Comparison of ENCODE assay signal across 9 cellular contexts in the genomic region with DNA sequence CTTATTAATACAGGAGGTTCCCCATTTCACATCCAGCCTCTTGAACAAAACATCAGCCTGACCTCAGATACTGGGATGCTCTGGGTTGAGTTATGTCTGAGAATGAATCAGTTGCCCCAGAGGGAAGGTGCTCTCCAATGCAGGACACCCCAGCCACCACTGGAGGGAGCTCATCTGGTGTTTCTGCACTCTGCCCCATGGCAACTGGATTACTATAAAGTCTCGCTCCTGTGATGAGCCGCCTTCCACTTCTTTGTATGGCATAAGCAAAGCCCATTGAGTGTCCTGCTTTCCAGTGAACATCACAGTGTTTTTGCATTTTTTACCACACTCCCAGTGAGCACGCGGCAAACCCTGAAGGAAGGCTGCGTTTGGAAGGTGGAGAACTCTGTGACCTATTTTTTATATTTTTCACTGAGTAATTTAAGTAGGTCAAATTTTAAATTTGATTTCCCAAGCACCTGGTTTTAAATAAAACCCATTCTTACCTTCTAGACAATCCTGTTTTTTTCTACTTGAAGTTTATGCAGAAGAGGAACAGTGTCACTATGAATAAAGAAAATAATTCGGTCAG.
A peak's percentile ranks its signal among the peaks of the same experiment; 100 is the strongest.
DNase-seq lines count a peak whose midpoint lies in the region; ATAC-seq and TF ChIP-seq lines count a peak whose summit lies in the region.
"Had no signal": no experiment of that assay in that cellular context is flagged by ENCODE, and none has a peak within 500 bp of the region (broad histone marks: within the 10 kb centered on the region; RNA-seq: fewer than 3 reads in every experiment).

No MANE protein-coding gene starts in this region.

- H3K4me1 ChIP-seq in fibroblast of lung (ENCODE audit: control insufficient read depth, extremely low read depth, insufficient read depth, low read length): no peaks in the 10 kb centered on the region
- H3K4me1 ChIP-seq in psoas muscle: no peaks in the 10 kb centered on the region

- DNase-seq in CD4-positive, alpha-beta T cell: peak in 3 of 10 experiments; percentile 3 to 17 (median 12)
- DNase-seq in NCI-H1930 (lab: John Stamatoyannopoulos, UW) (peak; percentile 10 to 24), WTC11 (ENCODE audit: low spot score) (peak; percentile 86), fibroblast of lung (ENCODE audit: low read depth in 2 of 2) (peak; percentile 19 to 40), psoas muscle (no peak), NCI-H187 treated with DMSO at 0.1 percent for 48 hours (lab: John Stamatoyannopoulos, UW) (no peak)

- H3K27me3 ChIP-seq in CD4-positive, alpha-beta T cell (ENCODE audit: control insufficient read depth, insufficient read depth, low read length): no peaks in the 10 kb centered on the region
- H3K27me3 ChIP-seq in fibroblast of lung (ENCODE audit: control insufficient read depth, insufficient read depth, low read length): no peaks in the 10 kb centered on the region
- peaks cover 0 to 4% (median 1%) of the 10 kb centered on the region in 3 donors for H3K27me3 ChIP-seq in psoas muscle (ENCODE audit: insufficient read depth in 3 of 3, low read length in 2 of 3)
- H3K27me3 ChIP-seq: neutrophil had no signal

- H3K27ac Mint-ChIP-seq in CD4-positive, alpha-beta T cell: no peak overlapping the region
- no peak overlapping the region for H3K27ac Mint-ChIP-seq in WTC11

- no peak overlapping the region for H3K4me2 ChIP-seq in fibroblast of lung (ENCODE audit: extremely low read depth, insufficient read depth, low read length)

- CTCF ChIA-PET in CD4-positive, alpha-beta T cell (lab: Charles Lee): interaction anchor here (0.6 kb wide), 1 partner anchor 105 kb away, joined by 4 read pairs; no protein-coding TSS in a partner anchor
- CTCF ChIA-PET in WTC11 (lab: Charles Lee): interaction anchor here (0.6 to 2.9 kb wide), 25 partner anchors 9 to 877 kb away, joined by 3 to 26 read pairs (median 4); no protein-coding TSS in a partner anchor

- H2AFZ ChIP-seq in fibroblast of lung (ENCODE audit: low read length): no peak overlapping the region

- H3K27ac ChIP-seq in CD4-positive, alpha-beta T cell (ENCODE audit: low read depth, low read length): no peak overlapping the region
- H3K27ac ChIP-seq in fibroblast of lung (ENCODE audit: insufficient read depth, low read length) (no peak overlapping the region), psoas muscle (no peak overlapping the region)
- H3K27ac ChIP-seq: neutrophil had no signal

- H3K36me3 ChIP-seq in fibroblast of lung (ENCODE audit: control insufficient read depth, insufficient read depth, low read length) (no peaks in the 10 kb centered on the region), psoas muscle (ENCODE audit: insufficient read depth in 1 of 2, low read depth in 1 of 2) (no peaks in the 10 kb centered on the region)
- H3K36me3 ChIP-seq: neutrophil had no signal

- H3K4me3 ChIP-seq in fibroblast of lung (replicated peaks in 1 of 4; ENCODE audit: control extremely low read depth in 1 of 4, insufficient read depth in 1 of 4, low read depth in 3 of 4, low read length in 4 of 4) (no peak overlapping the region), psoas muscle (no peak overlapping the region)

- no peaks in the 10 kb centered on the region for H4K20me1 ChIP-seq in fibroblast of lung (ENCODE audit: control insufficient read depth, extremely low read depth, insufficient read depth, low read length)

- H3K79me2 ChIP-seq in fibroblast of lung (ENCODE audit: control insufficient read depth, insufficient read depth, low read length): no peaks in the 10 kb centered on the region

- no peaks in the 10 kb centered on the region for H3K4me1 Mint-ChIP-seq in CD4-positive, alpha-beta T cell (ENCODE audit: low read depth)
- peaks cover 38% of the 10 kb centered on the region for H3K4me1 Mint-ChIP-seq in WTC11

- intact Hi-C loops in CD4-positive, alpha-beta T cell (cut with DNase I, micrococcal nuclease): loop anchor here in 1 of 2 experiments (5.0 kb wide), 1 partner anchor 108 kb away; no protein-coding TSS in a partner anchor
- intact Hi-C loops in psoas muscle (cut with DNase I): no loop called here

- H3K9ac ChIP-seq in fibroblast of lung (ENCODE audit: insufficient read depth, low read length): no peak overlapping the region

- peaks cover 11% of the 10 kb centered on the region for H3K27me3 Mint-ChIP-seq in CD4-positive, alpha-beta T cell
- no peaks in the 10 kb centered on the region for H3K27me3 Mint-ChIP-seq in WTC11 (ENCODE audit: low read depth)

- peak; percentile 19 for TF ChIP-seq CTCF in CD4-positive, alpha-beta T cell (IDR thresholded peaks at IDR 0.05)
- TF ChIP-seq CTCF in WTC11 (IDR thresholded peaks at IDR 0.05) (peak; percentile 75), fibroblast of lung (conservative IDR thresholded peaks at IDR 0.05 in 1 of 2, IDR thresholded peaks at IDR 0.05 in 1 of 2; ENCODE audit: low read depth in 1 of 2, low read length in 2 of 2) (peak in 1 of 2 donors; percentile 73), psoas muscle (IDR thresholded peaks at IDR 0.05) (peak; percentile 18)

- H3K9me3 ChIP-seq in CD4-positive, alpha-beta T cell (ENCODE audit: control insufficient read depth, low read length): no peaks in the 10 kb centered on the region
- H3K9me3 ChIP-seq in fibroblast of lung (ENCODE audit: control insufficient read depth, insufficient read depth, low read depth, low read length): no peaks in the 10 kb centered on the region
- no peaks in the 10 kb centered on the region for H3K9me3 ChIP-seq in psoas muscle
- H3K9me3 ChIP-seq: neutrophil had no signal

- no peak overlapping the region for H3K4me3 Mint-ChIP-seq in CD4-positive, alpha-beta T cell
- no peak overlapping the region for H3K4me3 Mint-ChIP-seq in WTC11

- 58 to 70% (median 69%) methylated on average over 6 of the region's 6 CpGs for WGBS in psoas muscle, 3 donors

- H3K9me3 Mint-ChIP-seq in CD4-positive, alpha-beta T cell: no peaks in the 10 kb centered on the region
- no peaks in the 10 kb centered on the region for H3K9me3 Mint-ChIP-seq in WTC11

- POLR2A ChIA-PET in CD4-positive, alpha-beta T cell (lab: Charles Lee): no interaction called here
- POLR2A ChIA-PET in WTC11 (lab: Charles Lee): no interaction called here

- no peak for ATAC-seq in CD4-positive, alpha-beta T cell (ENCODE audit: poor library complexity)
- ATAC-seq in GM18867 (IDR thresholded peaks at IDR 0.05; ENCODE audit: unreplicated experiment): peak; percentile 98
- ATAC-seq in HG02938 (IDR thresholded peaks at IDR 0.05; ENCODE audit: unreplicated experiment): peak; percentile 78
- peak; percentile 78 for ATAC-seq in WTC11
- ATAC-seq in psoas muscle: no peak

- H3K36me3 Mint-ChIP-seq in CD4-positive, alpha-beta T cell (ENCODE audit: low read depth): no peaks in the 10 kb centered on the region
- no peaks in the 10 kb centered on the region for H3K36me3 Mint-ChIP-seq in WTC11

TF ChIP-seq in WTC11, 78 proteins besides CTCF, POLR2A, EP300 and RAD21:
- no peak for TF ChIP-seq USF2 (CRISPR knock-in tag; IDR thresholded peaks at IDR 0.05)
- TF ChIP-seq TEAD4 (CRISPR knock-in tag; IDR thresholded peaks at IDR 0.05): no peak
- no peak for TF ChIP-seq ZNF416 (CRISPR knock-in tag; IDR thresholded peaks at IDR 0.05)
- no peak for TF ChIP-seq MYBL2 (CRISPR knock-in tag; IDR thresholded peaks at IDR 0.05)
- TF ChIP-seq, protein P1, sequence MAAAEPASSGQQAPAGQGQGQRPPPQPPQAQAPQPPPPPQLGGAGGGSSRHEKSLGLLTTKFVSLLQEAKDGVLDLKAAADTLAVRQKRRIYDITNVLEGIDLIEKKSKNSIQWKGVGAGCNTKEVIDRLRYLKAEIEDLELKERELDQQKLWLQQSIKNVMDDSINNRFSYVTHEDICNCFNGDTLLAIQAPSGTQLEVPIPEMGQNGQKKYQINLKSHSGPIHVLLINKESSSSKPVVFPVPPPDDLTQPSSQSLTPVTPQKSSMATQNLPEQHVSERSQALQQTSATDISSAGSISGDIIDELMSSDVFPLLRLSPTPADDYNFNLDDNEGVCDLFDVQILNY (CRISPR knock-in tag; IDR thresholded peaks at IDR 0.05): no peak
- no peak for TF ChIP-seq FOXK1 (CRISPR knock-in tag; IDR thresholded peaks at IDR 0.05)
- TF ChIP-seq, protein P2, sequence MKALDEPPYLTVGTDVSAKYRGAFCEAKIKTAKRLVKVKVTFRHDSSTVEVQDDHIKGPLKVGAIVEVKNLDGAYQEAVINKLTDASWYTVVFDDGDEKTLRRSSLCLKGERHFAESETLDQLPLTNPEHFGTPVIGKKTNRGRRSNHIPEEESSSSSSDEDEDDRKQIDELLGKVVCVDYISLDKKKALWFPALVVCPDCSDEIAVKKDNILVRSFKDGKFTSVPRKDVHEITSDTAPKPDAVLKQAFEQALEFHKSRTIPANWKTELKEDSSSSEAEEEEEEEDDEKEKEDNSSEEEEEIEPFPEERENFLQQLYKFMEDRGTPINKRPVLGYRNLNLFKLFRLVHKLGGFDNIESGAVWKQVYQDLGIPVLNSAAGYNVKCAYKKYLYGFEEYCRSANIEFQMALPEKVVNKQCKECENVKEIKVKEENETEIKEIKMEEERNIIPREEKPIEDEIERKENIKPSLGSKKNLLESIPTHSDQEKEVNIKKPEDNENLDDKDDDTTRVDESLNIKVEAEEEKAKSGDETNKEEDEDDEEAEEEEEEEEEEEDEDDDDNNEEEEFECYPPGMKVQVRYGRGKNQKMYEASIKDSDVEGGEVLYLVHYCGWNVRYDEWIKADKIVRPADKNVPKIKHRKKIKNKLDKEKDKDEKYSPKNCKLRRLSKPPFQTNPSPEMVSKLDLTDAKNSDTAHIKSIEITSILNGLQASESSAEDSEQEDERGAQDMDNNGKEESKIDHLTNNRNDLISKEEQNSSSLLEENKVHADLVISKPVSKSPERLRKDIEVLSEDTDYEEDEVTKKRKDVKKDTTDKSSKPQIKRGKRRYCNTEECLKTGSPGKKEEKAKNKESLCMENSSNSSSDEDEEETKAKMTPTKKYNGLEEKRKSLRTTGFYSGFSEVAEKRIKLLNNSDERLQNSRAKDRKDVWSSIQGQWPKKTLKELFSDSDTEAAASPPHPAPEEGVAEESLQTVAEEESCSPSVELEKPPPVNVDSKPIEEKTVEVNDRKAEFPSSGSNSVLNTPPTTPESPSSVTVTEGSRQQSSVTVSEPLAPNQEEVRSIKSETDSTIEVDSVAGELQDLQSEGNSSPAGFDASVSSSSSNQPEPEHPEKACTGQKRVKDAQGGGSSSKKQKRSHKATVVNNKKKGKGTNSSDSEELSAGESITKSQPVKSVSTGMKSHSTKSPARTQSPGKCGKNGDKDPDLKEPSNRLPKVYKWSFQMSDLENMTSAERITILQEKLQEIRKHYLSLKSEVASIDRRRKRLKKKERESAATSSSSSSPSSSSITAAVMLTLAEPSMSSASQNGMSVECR (CRISPR knock-in tag; IDR thresholded peaks at IDR 0.05; ENCODE audit: borderline replicate concordance): no peak

Comparison
In these comparisons a context has a peak if more than half of its experiments do, and no peak if none do; other contexts are left out.
1. ATAC-seq: peak in GM18867 (single experiment), HG02938 (single experiment) and WTC11 (single experiment); none in CD4-positive, alpha-beta T cell (single experiment) and psoas muscle (0 of 4).
2. DNase-seq: peak in NCI-H1930 (2 of 2), WTC11 (single experiment) and fibroblast of lung (2 of 2); none in psoas muscle (0 of 2) and NCI-H187 treated with DMSO at 0.1 percent for 48 hours (single experiment).